ENCODE assay signal across 8 cellular contexts in genomic region chr5:163564321-163564924, GRCh38. TPM values are rescaled to one million over a fixed set of nuclear protein-coding genes. Genes with fewer than 3 reads are reported as not detected.
DNase-seq lines count a peak whose midpoint lies in the region; ATAC-seq and TF ChIP-seq lines count a peak whose summit lies in the region.

No MANE protein-coding gene starts in this region.

- no peaks in the 10 kb centered on the region for H3K9me2 ChIP-seq in DOHH2 (replicated peaks; ENCODE audit: control insufficient read depth, low read length)

- H3K4me2 ChIP-seq in DOHH2 (ENCODE audit: low read length): no peak overlapping the region

- no peaks in the 10 kb centered on the region for H3K36me3 ChIP-seq in DOHH2 (ENCODE audit: control insufficient read depth, low read length)

- H3K27ac ChIP-seq in DOHH2 (ENCODE audit: low read depth, low read length) (no peak overlapping the region), caudate nucleus (ENCODE audit: low read depth, low read length) (no peak overlapping the region)

- intact Hi-C loops in activated B cell treated with CpG ODN at 0.5 μM for 24 hours (cut with micrococcal nuclease): loop anchor here (1.0 to 10.0 kb wide), 7 partner anchors 132 to 1893 kb away; no protein-coding TSS in a partner anchor

- peaks cover 24% of the 10 kb centered on the region for H3K4me1 Mint-ChIP-seq in activated B cell treated with CpG ODN at 0.5 μM for 24 hours

- H3K27me3 ChIP-seq in DOHH2 (ENCODE audit: control insufficient read depth, low read length): peaks cover 41% of the 10 kb centered on the region

- no peaks in the 10 kb centered on the region for H3K9me3 ChIP-seq in DOHH2 (ENCODE audit: control insufficient read depth, insufficient read depth, low read length)

- no peak for TF ChIP-seq POLR2A in NB4 (IDR thresholded peaks at IDR 0.05; ENCODE audit: extremely low read depth, insufficient read length)

- peaks cover 38% of the 10 kb centered on the region for H3K27me3 Mint-ChIP-seq in activated B cell treated with CpG ODN at 0.5 μM for 24 hours

- TF ChIP-seq CTCF in DOHH2 (IDR thresholded peaks at IDR 0.05; ENCODE audit: low read depth, low read length, poor library complexity, severe bottlenecking) (peak; percentile 78), NB4 (IDR thresholded peaks at IDR 0.05; ENCODE audit: low read depth, low read length) (peak; percentile 60), activated B cell treated with CpG ODN at 0.5 μM for 24 hours (IDR thresholded peaks at IDR 0.05) (peak; percentile 90)

- H4K20me1 ChIP-seq in DOHH2 (ENCODE audit: control insufficient read depth, insufficient read depth, low read depth, low read length): no peaks in the 10 kb centered on the region

- no peak overlapping the region for H3K4me3 ChIP-seq in DOHH2 (ENCODE audit: low read length)
- H3K4me3 ChIP-seq in NB4 (ENCODE audit: low read depth, low read length): no peak overlapping the region

- peak; percentile 62 for DNase-seq in NB4 (ENCODE audit: low read depth)
- peak; percentile 21 for DNase-seq in activated B cell treated with CpG ODN at 0.5 μM for 24 hours
- peak in 45 of 61 donors; percentile 4 to 79 (median 28) for DNase-seq in caudate nucleus (lab: John Stamatoyannopoulos, UW)
- DNase-seq in kidney tubule cell (ENCODE audit: low spot score): peak; percentile 61
- peak in 2 of 3 donors; percentile 9 to 49 for DNase-seq in stimulated activated CD4-positive, alpha-beta T cell treated with anti-CD3 and anti-CD28 coated beads, TNF-alpha, amount 100 ng/mL, for 1 hour (ENCODE audit: low read depth in 3 of 3, low spot score in 1 of 3)
- DNase-seq in DMS79 (lab: John Stamatoyannopoulos, UW): no peak

- CTCF ChIA-PET in activated B cell treated with CpG ODN at 0.5 μM for 24 hours (lab: Charles Lee): interaction anchor here (0.6 to 6.5 kb wide), 8 partner anchors 25 to 1893 kb away, joined by 3 to 78 read pairs (median 3); no protein-coding TSS in a partner anchor

- H3K4me1 ChIP-seq in DOHH2 (ENCODE audit: control insufficient read depth, low read length): peaks cover 10% of the 10 kb centered on the region

- POLR2A ChIA-PET in activated B cell treated with CpG ODN at 0.5 μM for 24 hours (lab: Charles Lee): no interaction called here

- no peaks in the 10 kb centered on the region for H3K9me3 Mint-ChIP-seq in activated B cell treated with CpG ODN at 0.5 μM for 24 hours

- H3K79me2 ChIP-seq in DOHH2 (ENCODE audit: control insufficient read depth, low read length): no peaks in the 10 kb centered on the region

- H3F3A ChIP-seq in DOHH2 (ENCODE audit: control insufficient read depth, insufficient read depth): no peaks in the 10 kb centered on the region

- H3K27ac Mint-ChIP-seq in activated B cell treated with CpG ODN at 0.5 μM for 24 hours: no peak overlapping the region

- no peaks in the 10 kb centered on the region for H3K36me3 Mint-ChIP-seq in activated B cell treated with CpG ODN at 0.5 μM for 24 hours (ENCODE audit: low read depth)

- ATAC-seq in GM21619 (IDR thresholded peaks at IDR 0.05; ENCODE audit: unreplicated experiment): peak; percentile 35
- peak; percentile 64 for ATAC-seq in activated B cell treated with CpG ODN at 0.5 μM for 24 hours (ENCODE audit: low read depth)

- no peak overlapping the region for H3K4me3 Mint-ChIP-seq in activated B cell treated with CpG ODN at 0.5 μM for 24 hours

RNA-seq across cellular contexts. Expression of gene MAT2B, which starts 59.0 kb away (rescaled TPM):
- total RNA-seq in activated B cell treated with CpG ODN at 0.5 μM for 24 hours: 74.7 and 76.4 TPM in 2 replicates
